In the genomic region with DNA sequence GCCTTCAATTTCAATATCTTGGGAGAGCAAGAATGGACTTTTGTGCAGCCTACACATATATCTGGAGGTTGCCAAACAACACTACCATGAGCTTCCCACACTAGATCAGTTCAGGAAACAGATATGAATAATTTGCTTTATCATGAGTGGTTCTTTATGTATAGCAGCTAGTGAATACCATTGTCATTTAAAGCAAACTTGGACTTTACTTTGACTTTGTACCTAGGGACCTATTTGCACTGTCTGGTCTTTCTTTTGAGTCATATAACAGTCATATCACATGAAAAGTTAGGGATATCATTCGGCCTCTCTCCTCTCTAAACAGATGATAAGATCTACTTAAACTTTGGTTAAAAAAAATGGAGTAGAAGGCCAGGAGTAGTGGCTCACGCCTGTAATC, we compare ENCODE assay signal across 14 cellular contexts. TPM values are rescaled to one million over a fixed set of nuclear protein-coding genes. Genes with fewer than 3 reads are reported as not detected.
A peak's percentile ranks its signal among the peaks of the same experiment; 100 is the strongest.
DNase-seq lines count a peak whose midpoint lies in the region; ATAC-seq and TF ChIP-seq lines count a peak whose summit lies in the region.
"Had no signal": no experiment of that assay in that cellular context is flagged by ENCODE, and none has a peak within 500 bp of the region (broad histone marks: within the 10 kb centered on the region; RNA-seq: fewer than 3 reads in every experiment).

No MANE protein-coding gene starts in this region.

- no peaks in the 10 kb centered on the region for H3K9me2 ChIP-seq in hepatocyte (replicated peaks; ENCODE audit: insufficient read depth)

- no peaks in the 10 kb centered on the region for H3K9me3 Mint-ChIP-seq in natural killer cell treated with Interleukin-12 subunit alpha and Interleukin-12 subunit beta and Interleukin-15 and Interleukin-18, amount 100 ng/mL, for 72 hours
- H3K9me3 Mint-ChIP-seq in natural killer cell (no peaks in the 10 kb centered on the region), IgD-negative memory B cell (peaks cover 0 to 3% (median 0%) of the 10 kb centered on the region in 3 donors)
- no peaks in the 10 kb centered on the region for H3K9me3 Mint-ChIP-seq in stimulated activated naive B cell treated with anti-CD40 and anti-IgM and Interleukin-4, amounts not matched to agents 10 μg/mL and 1 μg/mL and 100 μg/mL, for 72 hours
- H3K9me3 Mint-ChIP-seq: HFFc6 had no signal

- no peaks in the 10 kb centered on the region for H3K79me2 ChIP-seq in hepatocyte

- no peak for TF ChIP-seq CTCF in natural killer cell (IDR thresholded peaks at IDR 0.05)
- TF ChIP-seq CTCF in hepatocyte (IDR thresholded peaks at IDR 0.05; ENCODE audit: poor library complexity) = no peak

- H2AFZ ChIP-seq in hepatocyte = no peak overlapping the region

- H3K27ac Mint-ChIP-seq in natural killer cell treated with Interleukin-12 subunit alpha and Interleukin-12 subunit beta and Interleukin-15 and Interleukin-18, amount 100 ng/mL, for 72 hours = peak overlapping the region; percentile 33 to 47
- H3K27ac Mint-ChIP-seq in natural killer cell = no peak overlapping the region
- H3K27ac Mint-ChIP-seq in IgD-negative memory B cell = peak overlapping the region in 2 of 3 donors; percentile 45 to 51
- H3K27ac Mint-ChIP-seq in stimulated activated naive B cell treated with anti-CD40 and anti-IgM and Interleukin-4, amounts not matched to agents 10 μg/mL and 1 μg/mL and 100 μg/mL, for 72 hours = no peak overlapping the region
- H3K27ac Mint-ChIP-seq: HFFc6 had no signal

- no peak for DNase-seq in natural killer cell treated with Interleukin-12 subunit alpha and Interleukin-12 subunit beta and Interleukin-15 and Interleukin-18, amount 100 ng/mL, for 72 hours (ENCODE audit: low spot score)
- DNase-seq in natural killer cell (no peak), hepatocyte (ENCODE audit: low spot score) (no peak), NOMO-1 (lab: John Stamatoyannopoulos, UW; ENCODE audit: unreplicated experiment in 2 of 2) (no peak), SKM-1 treated with dmso at 0.1 percent for 144 hours (lab: John Stamatoyannopoulos, UW; ENCODE audit: unreplicated experiment) (no peak)
- DNase-seq in stimulated activated naive B cell treated with anti-CD40 and anti-IgM and Interleukin-4, amounts not matched to agents 10 μg/mL and 1 μg/mL and 100 μg/mL, for 72 hours = no peak
- DNase-seq: Calu3, DMS79, HCEC 1CT, HFFc6 had no signal

- H3K4me2 ChIP-seq in hepatocyte = no peak overlapping the region

- H3K36me3 Mint-ChIP-seq in natural killer cell treated with Interleukin-12 subunit alpha and Interleukin-12 subunit beta and Interleukin-15 and Interleukin-18, amount 100 ng/mL, for 72 hours = no peaks in the 10 kb centered on the region
- H3K36me3 Mint-ChIP-seq in natural killer cell (no peaks in the 10 kb centered on the region), IgD-negative memory B cell (no peaks in the 10 kb centered on the region)
- H3K36me3 Mint-ChIP-seq in stimulated activated naive B cell treated with anti-CD40 and anti-IgM and Interleukin-4, amounts not matched to agents 10 μg/mL and 1 μg/mL and 100 μg/mL, for 72 hours = no peaks in the 10 kb centered on the region
- H3K36me3 Mint-ChIP-seq: CD14-positive monocyte had no signal

- WGBS in hepatocyte (ENCODE audit: low lambda C conversion rate, missing lambda C conversion rate) = 51% methylated on average over 2 of the region's 2 CpGs

- peaks cover 11% of the 10 kb centered on the region for H3K4me1 ChIP-seq in hepatocyte (ENCODE audit: insufficient read depth)

- intact Hi-C loops in natural killer cell (cut with micrococcal nuclease) = loop anchor here (10.0 kb wide), 1 partner anchor 295 kb away; no protein-coding TSS in a partner anchor

- H3K4me3 Mint-ChIP-seq in natural killer cell treated with Interleukin-12 subunit alpha and Interleukin-12 subunit beta and Interleukin-15 and Interleukin-18, amount 100 ng/mL, for 72 hours = no peak overlapping the region
- H3K4me3 Mint-ChIP-seq in natural killer cell (no peak overlapping the region), IgD-negative memory B cell (no peak overlapping the region)
- no peak overlapping the region for H3K4me3 Mint-ChIP-seq in stimulated activated naive B cell treated with anti-CD40 and anti-IgM and Interleukin-4, amounts not matched to agents 10 μg/mL and 1 μg/mL and 100 μg/mL, for 72 hours
- H3K4me3 Mint-ChIP-seq: CD14-positive monocyte, HFFc6 had no signal

- no peaks in the 10 kb centered on the region for H3K36me3 ChIP-seq in hepatocyte (replicated peaks; ENCODE audit: insufficient read depth, low read depth)

- H3K9me3 ChIP-seq in hepatocyte (ENCODE audit: low read depth) = no peaks in the 10 kb centered on the region

- ATAC-seq in natural killer cell treated with Interleukin-12 subunit alpha and Interleukin-12 subunit beta and Interleukin-15 and Interleukin-18, amount 100 ng/mL, for 72 hours = no peak
- ATAC-seq in natural killer cell = no peak
- no peak for ATAC-seq in stimulated activated naive B cell treated with anti-CD40 and anti-IgM and Interleukin-4, amounts not matched to agents 10 μg/mL and 1 μg/mL and 100 μg/mL, for 72 hours (replicated peaks)
- ATAC-seq: GM12878 had no signal

- no peaks in the 10 kb centered on the region for H4K20me1 ChIP-seq in hepatocyte (ENCODE audit: insufficient read depth, poor library complexity, severe bottlenecking)

- H3K27ac ChIP-seq in hepatocyte = peak overlapping the region; percentile 45
- H3K27ac ChIP-seq: HL-60 had no signal

- H3K27me3 Mint-ChIP-seq in natural killer cell treated with Interleukin-12 subunit alpha and Interleukin-12 subunit beta and Interleukin-15 and Interleukin-18, amount 100 ng/mL, for 72 hours = peaks cover 0 to 5% of the 10 kb centered on the region in 2 donors
- H3K27me3 Mint-ChIP-seq in natural killer cell (ENCODE audit: low read depth in 2 of 2) (no peaks in the 10 kb centered on the region), IgD-negative memory B cell (peaks cover 11% of the 10 kb centered on the region)
- peaks cover 0 to 11% of the 10 kb centered on the region in 2 donors for H3K27me3 Mint-ChIP-seq in stimulated activated naive B cell treated with anti-CD40 and anti-IgM and Interleukin-4, amounts not matched to agents 10 μg/mL and 1 μg/mL and 100 μg/mL, for 72 hours

- H3K4me1 Mint-ChIP-seq in natural killer cell treated with Interleukin-12 subunit alpha and Interleukin-12 subunit beta and Interleukin-15 and Interleukin-18, amount 100 ng/mL, for 72 hours (ENCODE audit: low read depth in 2 of 2) = peaks cover 35 to 54% of the 10 kb centered on the region in 2 donors
- peaks cover 36 to 48% of the 10 kb centered on the region in 2 donors for H3K4me1 Mint-ChIP-seq in natural killer cell
- H3K4me1 Mint-ChIP-seq in IgD-negative memory B cell = peaks cover 13 to 19% (median 18%) of the 10 kb centered on the region in 3 donors
- peaks cover 17 to 36% of the 10 kb centered on the region in 2 donors for H3K4me1 Mint-ChIP-seq in stimulated activated naive B cell treated with anti-CD40 and anti-IgM and Interleukin-4, amounts not matched to agents 10 μg/mL and 1 μg/mL and 100 μg/mL, for 72 hours

- no peaks in the 10 kb centered on the region for H3K27me3 ChIP-seq in hepatocyte

- H3K4me3 ChIP-seq in hepatocyte = no peak overlapping the region
- H3K4me3 ChIP-seq: GM12878 had no signal

RNA-seq across cellular contexts. Expression of gene TBL1X, which starts 5.5 kb away (rescaled TPM):
- 10 to 100 TPM; 32.3 to 37.9 TPM for total RNA-seq in natural killer cell treated with Interleukin-12 subunit alpha and Interleukin-12 subunit beta and Interleukin-15 and Interleukin-18, amount 100 ng/mL, for 72 hours
- total RNA-seq in natural killer cell (10 to 100 TPM; 21.9 to 43.8 (median 32.7) TPM), hepatocyte (14.9 and 18.6 TPM in 2 replicates)
- polyA plus RNA-seq in IgD-negative memory B cell (11.5 TPM), hepatocyte (12.3 and 16.0 TPM in 2 replicates)

Comparison
In these comparisons a context has a peak if more than half of its experiments do, and no peak if none do; other contexts are left out.
1. H3K27ac Mint-ChIP-seq: peak in natural killer cell treated with Interleukin-12 subunit alpha and Interleukin-12 subunit beta and Interleukin-15 and Interleukin-18, amount 100 ng/mL, for 72 hours (2 of 2) and IgD-negative memory B cell (2 of 3); none in natural killer cell (0 of 2) and stimulated activated naive B cell treated with anti-CD40 and anti-IgM and Interleukin-4, amounts not matched to agents 10 μg/mL and 1 μg/mL and 100 μg/mL, for 72 hours (single experiment).